ENCODE assay signal across 18 cellular contexts in genomic region chr11:113339909-113340569, GRCh38. TPM values are rescaled to one million over a fixed set of nuclear protein-coding genes. Genes with fewer than 3 reads are reported as not detected.
"Had no signal": no experiment of that assay in that cellular context is flagged by ENCODE, and none has a peak within 500 bp of the region (broad histone marks: within the 10 kb centered on the region; RNA-seq: fewer than 3 reads in every experiment).

No MANE protein-coding gene starts in this region.

- H3K27ac ChIP-seq: cardiac muscle cell, epithelial cell of prostate, heart right ventricle, upper lobe of left lung had no signal

- H3K4me3 ChIP-seq: cardiac muscle cell, heart right ventricle, lung, upper lobe of left lung had no signal

- H3K9me3 ChIP-seq: upper lobe of left lung had no signal

- ATAC-seq: activated CD8-positive, alpha-beta T cell treated with anti-CD3 and anti-CD28 coated beads for 36 hours; heart right ventricle; sciatic nerve; stimulated activated naive CD8-positive, alpha-beta T cell treated with anti-CD3 and anti-CD28 coated beads, Interleukin-15, Interleukin-2, amounts not matched to agents 100 U/mL and 50 U/mL, for 24 hours; WTC11 had no signal

- FAIRE-seq: frontal cortex had no signal

- H3K27me3 ChIP-seq: cardiac muscle cell, heart right ventricle, upper lobe of left lung had no signal

- H3K4me1 ChIP-seq: heart right ventricle, upper lobe of left lung had no signal

- DNase-seq: activated CD4-positive, alpha-beta T cell treated with anti-CD3 and anti-CD28 coated beads for 4 hours; activated CD8-positive, alpha-beta T cell treated with anti-CD3 and anti-CD28 coated beads for 36 hours; activated effector memory CD4-positive, alpha-beta T cell treated with anti-CD3 and anti-CD28 coated beads, Interleukin-2, amount 50 U/mL, for 16 hours; activated T-cell treated with anti-CD3 and anti-CD28 coated beads, Interleukin-2, amount 50 U/mL, for 48 hours; heart right ventricle; midbrain; stimulated activated naive CD8-positive, alpha-beta T cell treated with anti-CD3 and anti-CD28 coated beads, Interleukin-15, Interleukin-2, amounts not matched to agents 100 U/mL and 50 U/mL, for 24 hours; upper lobe of left lung had no signal

RNA-seq across cellular contexts. Expression of gene ANKK1, which starts 47.5 kb away (rescaled TPM):
- total RNA-seq: activated CD8-positive, alpha-beta T cell treated with anti-CD3 and anti-CD28 coated beads for 36 hours; dermis microvascular lymphatic vessel endothelial cell; frontal cortex; heart right ventricle; myocyte; osteocyte had no signal
- polyA plus RNA-seq: cardiac muscle cell, neural cell had no signal
